ENCODE assay signal across 14 cellular contexts in genomic region chr5:154117930-154118329, GRCh38.
"Had no signal": no experiment of that assay in that cellular context is flagged by ENCODE, and none has a peak within 500 bp of the region (broad histone marks: within the 10 kb centered on the region; RNA-seq: fewer than 3 reads in every experiment).

No MANE protein-coding gene starts in this region.

- H3K9me3 Mint-ChIP-seq: activated naive CD4-positive, alpha-beta T cell treated with anti-CD3 and anti-CD28 coated beads, Interleukin-2, amount 10 ng/mL, durations not matched to agents 7 days and 5 days; activated T-helper 2 cell treated with anti-CD3 and anti-CD28 coated beads, Interferon-gamma antibody, Interleukin-2, Interleukin-4, amounts not matched to agents 10 μg/mL and 5 μg/mL and 100 μg/mL, durations not matched to agents 14 hours and 24 hours and 36 hours; mesothelial cell of epicardium; stimulated activated effector memory CD8-positive, alpha-beta T cell treated with anti-CD3 and anti-CD28 coated beads, Interleukin-12 subunit alpha, Interleukin-12 subunit beta, amount 100 ng/mL, for 72 hours; T-cell had no signal

- H3K4me1 ChIP-seq: gastroesophageal sphincter, tibial artery had no signal

- H3K4me1 Mint-ChIP-seq: activated naive CD4-positive, alpha-beta T cell treated with anti-CD3 and anti-CD28 coated beads, Interleukin-2, amount 10 ng/mL, durations not matched to agents 7 days and 5 days; mesothelial cell of epicardium; stimulated activated effector memory CD8-positive, alpha-beta T cell treated with anti-CD3 and anti-CD28 coated beads, Interleukin-12 subunit alpha, Interleukin-12 subunit beta, amount 100 ng/mL, for 72 hours; T-cell had no signal

- ATAC-seq: gastroesophageal sphincter; left cardiac atrium; stimulated activated effector memory CD8-positive, alpha-beta T cell treated with anti-CD3 and anti-CD28 coated beads, Interleukin-12 subunit alpha, Interleukin-12 subunit beta, amount 100 ng/mL, for 72 hours; T-cell had no signal

- H3K27ac ChIP-seq: gastroesophageal sphincter, parathyroid adenoma, tibial artery had no signal

- H3K27ac Mint-ChIP-seq: activated naive CD4-positive, alpha-beta T cell treated with anti-CD3 and anti-CD28 coated beads, Interleukin-2, amount 10 ng/mL, durations not matched to agents 7 days and 5 days; activated T-helper 2 cell treated with anti-CD3 and anti-CD28 coated beads, Interferon-gamma antibody, Interleukin-2, Interleukin-4, amounts not matched to agents 10 μg/mL and 5 μg/mL and 100 μg/mL, durations not matched to agents 14 hours and 24 hours and 36 hours; mesothelial cell of epicardium; stimulated activated effector memory CD8-positive, alpha-beta T cell treated with anti-CD3 and anti-CD28 coated beads, Interleukin-12 subunit alpha, Interleukin-12 subunit beta, amount 100 ng/mL, for 72 hours; T-cell had no signal

- H3K9ac ChIP-seq: parathyroid adenoma had no signal

- H3K36me3 ChIP-seq: tibial artery had no signal

- H3K27me3 ChIP-seq: gastroesophageal sphincter, tibial artery had no signal

- DNase-seq: activated CD4-positive, alpha-beta T cell treated with anti-CD3 and anti-CD28 coated beads for 1 hour; activated CD4-positive, alpha-beta T cell treated with anti-CD3 and anti-CD28 coated beads, Interleukin-2, amount 50 U/mL, for 4 hours; activated naive CD4-positive, alpha-beta T cell treated with anti-CD3 and anti-CD28 coated beads, Interleukin-2, amount 10 ng/mL, durations not matched to agents 7 days and 5 days; dermis blood vessel endothelial cell; left cardiac atrium; T-cell; T-helper 9 cell; tibial artery had no signal

- H3K4me3 ChIP-seq: gastroesophageal sphincter, lung, tibial artery had no signal

- H3K9me3 ChIP-seq: gastroesophageal sphincter, tibial artery had no signal

- H3K36me3 Mint-ChIP-seq: activated naive CD4-positive, alpha-beta T cell treated with anti-CD3 and anti-CD28 coated beads, Interleukin-2, amount 10 ng/mL, durations not matched to agents 7 days and 5 days; mesothelial cell of epicardium; stimulated activated effector memory CD8-positive, alpha-beta T cell treated with anti-CD3 and anti-CD28 coated beads, Interleukin-12 subunit alpha, Interleukin-12 subunit beta, amount 100 ng/mL, for 72 hours had no signal

- H3K79me2 ChIP-seq: parathyroid adenoma had no signal

- H3K4me3 Mint-ChIP-seq: activated naive CD4-positive, alpha-beta T cell treated with anti-CD3 and anti-CD28 coated beads, Interleukin-2, amount 10 ng/mL, durations not matched to agents 7 days and 5 days; mesothelial cell of epicardium; stimulated activated effector memory CD8-positive, alpha-beta T cell treated with anti-CD3 and anti-CD28 coated beads, Interleukin-12 subunit alpha, Interleukin-12 subunit beta, amount 100 ng/mL, for 72 hours; T-cell had no signal
